In the genomic region with DNA sequence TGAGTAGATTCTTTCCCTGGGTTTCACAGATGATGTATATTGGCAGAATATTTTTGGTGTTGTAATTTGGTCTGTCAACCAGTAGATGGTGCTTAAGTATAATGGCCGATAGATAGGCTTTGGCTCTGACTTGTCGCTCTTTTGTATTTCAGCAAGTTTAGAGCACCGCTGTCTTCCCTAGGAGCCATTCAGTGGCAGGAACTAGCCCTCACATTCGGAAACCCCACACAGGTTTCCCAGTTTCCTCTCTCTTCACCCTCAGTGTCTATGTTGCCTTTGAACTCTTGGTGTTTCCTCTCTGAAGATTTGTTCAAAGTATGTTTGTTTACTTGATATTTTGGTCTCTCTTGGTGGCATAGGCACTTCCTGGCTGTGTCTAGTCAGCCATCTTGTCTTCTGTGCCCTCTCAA, we compare ENCODE assay signal across 11 cellular contexts.
DNase-seq lines count a peak whose midpoint lies in the region; TF ChIP-seq lines count a peak whose summit lies in the region.
"Had no signal": no experiment of that assay in that cellular context is flagged by ENCODE, and none has a peak within 500 bp of the region (broad histone marks: within the 10 kb centered on the region; RNA-seq: fewer than 3 reads in every experiment).

No MANE protein-coding gene starts in this region.

- WGBS in mammary epithelial cell (ENCODE audit: low coverage, missing lambda C conversion rate), result 73% methylated on average over 4 of the region's 4 CpGs

- peaks cover 59% of the 10 kb centered on the region for H3K79me2 ChIP-seq in MM.1S (ENCODE audit: low read length)
- peaks cover 89% of the 10 kb centered on the region for H3K79me2 ChIP-seq in mammary epithelial cell (ENCODE audit: insufficient read depth, low read length)
- no peaks in the 10 kb centered on the region for H3K79me2 ChIP-seq in osteoblast (ENCODE audit: insufficient read depth, low read length)

- no peak overlapping the region for H3K4me3 ChIP-seq in MM.1S (ENCODE audit: low read length)
- no peak overlapping the region for H3K4me3 ChIP-seq in mammary epithelial cell (replicated peaks in 1 of 3; ENCODE audit: insufficient read depth in 1 of 3, low read depth in 2 of 3, low read length in 3 of 3)
- no peak overlapping the region for H3K4me3 ChIP-seq in osteoblast (ENCODE audit: insufficient read depth, low read length)
- no peak overlapping the region for H3K4me3 ChIP-seq in right atrium auricular region

- peaks cover 18% of the 10 kb centered on the region for H3K4me1 Mint-ChIP-seq in activated CD4-positive, alpha-beta T cell treated with anti-CD3 and anti-CD28 coated beads, Interleukin-2, amount 10 ng/mL, durations not matched to agents 24 days and 14 days
- H3K4me1 Mint-ChIP-seq: CD14-positive monocyte had no signal

- H3K27ac Mint-ChIP-seq in activated CD4-positive, alpha-beta T cell treated with anti-CD3 and anti-CD28 coated beads, Interleukin-2, amount 10 ng/mL, durations not matched to agents 24 days and 14 days, result peak overlapping the region; percentile 43
- H3K27ac Mint-ChIP-seq: CD14-positive monocyte had no signal

- no peaks in the 10 kb centered on the region for H3F3A ChIP-seq in MM.1S (ENCODE audit: insufficient read depth, low read length)

- H3K9ac ChIP-seq in MM.1S (ENCODE audit: low read length), result no peak overlapping the region
- H3K9ac ChIP-seq in mammary epithelial cell (ENCODE audit: insufficient read depth, low read length), result no peak overlapping the region

- H3K27me3 Mint-ChIP-seq in activated CD4-positive, alpha-beta T cell treated with anti-CD3 and anti-CD28 coated beads, Interleukin-2, amount 10 ng/mL, durations not matched to agents 24 days and 14 days, result no peaks in the 10 kb centered on the region

- H3K36me3 Mint-ChIP-seq in activated CD4-positive, alpha-beta T cell treated with anti-CD3 and anti-CD28 coated beads, Interleukin-2, amount 10 ng/mL, durations not matched to agents 24 days and 14 days (ENCODE audit: low read depth), result no peaks in the 10 kb centered on the region
- H3K36me3 Mint-ChIP-seq: CD14-positive monocyte had no signal

- H3K27me3 ChIP-seq in MM.1S (replicated peaks; ENCODE audit: insufficient read depth, low read length) (no peaks in the 10 kb centered on the region), mammary epithelial cell (ENCODE audit: insufficient read depth, low read length) (no peaks in the 10 kb centered on the region), osteoblast (ENCODE audit: insufficient read depth, low read length) (no peaks in the 10 kb centered on the region), right atrium auricular region (no peaks in the 10 kb centered on the region)

- H3K9me3 Mint-ChIP-seq in activated CD4-positive, alpha-beta T cell treated with anti-CD3 and anti-CD28 coated beads, Interleukin-2, amount 10 ng/mL, durations not matched to agents 24 days and 14 days, result peaks cover 3% of the 10 kb centered on the region

- in situ Hi-C loops in mammary epithelial cell (cut with MboI; ENCODE audit: low sequenced_read_pairs in 2 of 2), result loop anchor here (25.0 kb wide), 1 partner anchor 502 kb away; no protein-coding TSS in a partner anchor

- H3K9me2 ChIP-seq in MM.1S (replicated peaks; ENCODE audit: insufficient read depth, low read length), result no peaks in the 10 kb centered on the region

- BruUV-seq in mammary epithelial cell (replicated peaks; lab: Mats Ljungman, UMichigan), result no TSS peak

- H3K9me3 ChIP-seq in MM.1S (replicated peaks; ENCODE audit: insufficient read depth, low read length), result no peaks in the 10 kb centered on the region
- H3K9me3 ChIP-seq in mammary epithelial cell (replicated peaks; ENCODE audit: insufficient read depth, low read length), result no peaks in the 10 kb centered on the region
- no peaks in the 10 kb centered on the region for H3K9me3 ChIP-seq in osteoblast (ENCODE audit: low read depth, low read length)
- H3K9me3 ChIP-seq in right atrium auricular region, result peaks cover 0 to 6% of the 10 kb centered on the region in 2 donors

- no peaks in the 10 kb centered on the region for H3K36me3 ChIP-seq in MM.1S (replicated peaks; ENCODE audit: insufficient read depth, low read length)
- no peaks in the 10 kb centered on the region for H3K36me3 ChIP-seq in mammary epithelial cell (ENCODE audit: insufficient read depth, low read length)
- H3K36me3 ChIP-seq in osteoblast (ENCODE audit: insufficient read depth, low read length), result no peaks in the 10 kb centered on the region
- no peaks in the 10 kb centered on the region for H3K36me3 ChIP-seq in right atrium auricular region

- H3K4me3 Mint-ChIP-seq in activated CD4-positive, alpha-beta T cell treated with anti-CD3 and anti-CD28 coated beads, Interleukin-2, amount 10 ng/mL, durations not matched to agents 24 days and 14 days, result peak overlapping the region; percentile 27
- H3K4me3 Mint-ChIP-seq: CD14-positive monocyte had no signal

- peak; percentile 71 for DNase-seq in activated CD4-positive, alpha-beta T cell treated with anti-CD3 and anti-CD28 coated beads, Interleukin-2, amount 10 ng/mL, durations not matched to agents 24 days and 14 days
- no peak for DNase-seq in activated CD4-positive, alpha-beta T cell treated with anti-CD3 and anti-CD28 coated beads for 4 hours
- DNase-seq in MM.1S (peak; percentile 51), mammary epithelial cell (no peak), osteoblast (ENCODE audit: insufficient read length, low spot score, missing footprints) (no peak), GM03348 (ENCODE audit: low spot score) (no peak), right atrium auricular region (ENCODE audit: low spot score) (no peak)
- no peak for DNase-seq in stimulated activated CD4-positive, alpha-beta T cell treated with anti-CD3 and anti-CD28 coated beads, Interleukin-2, amount 100 ng/mL, for 48 hours
- DNase-seq: activated CD4-positive, alpha-beta T cell treated with anti-CD3 and anti-CD28 coated beads, Interleukin-2, amount 50 U/mL, for 1 hour; NCI-H1436 had no signal

- H2AFZ ChIP-seq in MM.1S (ENCODE audit: low read length), result peak overlapping the region; percentile 30; the same call in 1 of the 2 replicates
- H2AFZ ChIP-seq in mammary epithelial cell (ENCODE audit: low read depth, low read length), result no peak overlapping the region
- no peak overlapping the region for H2AFZ ChIP-seq in osteoblast (ENCODE audit: low read length)

- TF ChIP-seq CTCF in MM.1S (IDR thresholded peaks at IDR 0.05; ENCODE audit: low read length) (peak; percentile 55), mammary epithelial cell (conservative IDR thresholded peaks at IDR 0.05 in 1 of 2, IDR thresholded peaks at IDR 0.05 in 1 of 2; ENCODE audit: extremely low read depth in 1 of 2, insufficient read depth in 1 of 2, low read depth in 1 of 2, low read length in 2 of 2) (peak; percentile 41), osteoblast (IDR thresholded peaks at IDR 0.05; ENCODE audit: extremely low read depth, low read depth, low read length) (peak; percentile 47), right atrium auricular region (IDR thresholded peaks at IDR 0.05) (no peak)

- H3K27ac ChIP-seq in MM.1S (ENCODE audit: low read length) (peak overlapping the region; percentile 39; the same call in 1 of the 2 replicates), mammary epithelial cell (ENCODE audit: insufficient read depth, low read depth, low read length) (no peak overlapping the region), osteoblast (ENCODE audit: low read depth, low read length) (no peak overlapping the region), right atrium auricular region (no peak overlapping the region)

- CTCF ChIA-PET in mammary epithelial cell (lab: Charles Lee; ENCODE audit: low non-redundant PET), result no interaction called here

- dilution Hi-C loops in mammary epithelial cell (cut with HindIII; ENCODE audit: low sequenced_read_pairs), result no loop called here

- intact Hi-C loops in activated CD4-positive, alpha-beta T cell treated with anti-CD3 and anti-CD28 coated beads, Interleukin-2, amount 10 ng/mL, durations not matched to agents 24 days and 14 days (cut with micrococcal nuclease), result loop anchor here (2.0 to 10.0 kb wide), 3 partner anchors 103 to 509 kb away; a partner anchor contains a TSS
- intact Hi-C loops in mammary epithelial cell (cut with micrococcal nuclease), result no loop called here

- H3K4me1 ChIP-seq in MM.1S (ENCODE audit: low read length) (no peaks in the 10 kb centered on the region; the same call in 1 of the 2 replicates), mammary epithelial cell (ENCODE audit: insufficient read depth, low read length) (no peaks in the 10 kb centered on the region), osteoblast (ENCODE audit: insufficient read depth, low read length) (no peaks in the 10 kb centered on the region), right atrium auricular region (no peaks in the 10 kb centered on the region)

- no peaks in the 10 kb centered on the region for H4K20me1 ChIP-seq in MM.1S (ENCODE audit: insufficient read depth, low read length)
- no peaks in the 10 kb centered on the region for H4K20me1 ChIP-seq in mammary epithelial cell (ENCODE audit: insufficient read depth, low read length)
- H4K20me1 ChIP-seq in osteoblast (ENCODE audit: insufficient read depth, low read length), result no peaks in the 10 kb centered on the region

- peak overlapping the region; percentile 37; the same call in 1 of the 2 replicates for H3K4me2 ChIP-seq in MM.1S (ENCODE audit: low read depth, low read length)
- H3K4me2 ChIP-seq in mammary epithelial cell (ENCODE audit: insufficient read depth, low read depth, low read length), result no peak overlapping the region
- H3K4me2 ChIP-seq in osteoblast (ENCODE audit: insufficient read depth, low read length), result no peak overlapping the region

Comparison
In these comparisons a context has a peak if more than half of its experiments do, and no peak if none do; other contexts are left out.
1. DNase-seq: peak in activated CD4-positive, alpha-beta T cell treated with anti-CD3 and anti-CD28 coated beads, Interleukin-2, amount 10 ng/mL, durations not matched to agents 24 days and 14 days (single experiment) and MM.1S (single experiment); none in activated CD4-positive, alpha-beta T cell treated with anti-CD3 and anti-CD28 coated beads for 4 hours (0 of 2), mammary epithelial cell (single experiment), osteoblast (single experiment), GM03348 (single experiment), stimulated activated CD4-positive, alpha-beta T cell treated with anti-CD3 and anti-CD28 coated beads, Interleukin-2, amount 100 ng/mL, for 48 hours (0 of 2) and right atrium auricular region (single experiment).
2. CTCF ChIP-seq: peak in MM.1S (single experiment), mammary epithelial cell (2 of 2) and osteoblast (single experiment); none in right atrium auricular region (0 of 2).